Comparison of ENCODE assay signal across 13 cellular contexts in genomic region chr1:180173952-180174351, GRCh38. TPM values are rescaled to one million over a fixed set of nuclear protein-coding genes. Genes with fewer than 3 reads are reported as not detected.
DNase-seq lines count a peak whose midpoint lies in the region; ATAC-seq and TF ChIP-seq lines count a peak whose summit lies in the region.
"Had no signal": no experiment of that assay in that cellular context is flagged by ENCODE, and none has a peak within 500 bp of the region (broad histone marks: within the 10 kb centered on the region; RNA-seq: fewer than 3 reads in every experiment).

No MANE protein-coding gene starts in this region.

- H3K27ac Mint-ChIP-seq in activated naive CD4-positive, alpha-beta T cell treated with anti-CD3 and anti-CD28 coated beads, Interleukin-2, amount 50 U/mL, for 72 hours: no peak overlapping the region

- H3K27me3 ChIP-seq in esophagus squamous epithelium (no peaks in the 10 kb centered on the region), upper lobe of right lung (no peaks in the 10 kb centered on the region)

- DNase-seq in NCI-H2171 treated with DMSO at 0.1 percent for 48 hours (lab: John Stamatoyannopoulos, UW) (peak; percentile 38), NCI-H2171 (lab: John Stamatoyannopoulos, UW) (no peak), esophagus squamous epithelium (lab: John Stamatoyannopoulos, UW) (no peak), mucosa of descending colon (peak in 2 of 3 donors; percentile 37 to 46), upper lobe of right lung (peak; percentile 77), activated gamma-delta T cell (lab: John Stamatoyannopoulos, UW) (no peak)
- no peak for DNase-seq in activated naive CD4-positive, alpha-beta T cell treated with anti-CD3 and anti-CD28 coated beads, Interleukin-2, amount 50 U/mL, for 72 hours (ENCODE audit: low spot score in 2 of 2)
- no peak for DNase-seq in activated naive CD4-positive, alpha-beta T cell treated with anti-CD3 and anti-CD28 coated beads, Interleukin-2, amount 50 U/mL, for 16 hours
- DNase-seq: H7, mesenchymal stem cell, NCI-H1417 had no signal

- no peaks in the 10 kb centered on the region for H3K36me3 Mint-ChIP-seq in activated naive CD4-positive, alpha-beta T cell treated with anti-CD3 and anti-CD28 coated beads, Interleukin-2, amount 50 U/mL, for 72 hours
- H3K36me3 Mint-ChIP-seq: WTC11 had no signal

- H3K4me1 ChIP-seq in esophagus squamous epithelium (peaks cover 25 to 45% (median 34%) of the 10 kb centered on the region in 3 donors), mucosa of descending colon (ENCODE audit: low read depth) (peaks cover 16% of the 10 kb centered on the region), upper lobe of right lung (peaks cover 16% of the 10 kb centered on the region)

- ATAC-seq in mucosa of descending colon: no peak
- ATAC-seq in upper lobe of right lung: peak; percentile 71
- no peak for ATAC-seq in activated naive CD4-positive, alpha-beta T cell treated with anti-CD3 and anti-CD28 coated beads, Interleukin-2, amount 50 U/mL, for 72 hours
- ATAC-seq: WTC11 had no signal

- H3K9me3 ChIP-seq in esophagus squamous epithelium (no peaks in the 10 kb centered on the region), mucosa of descending colon (no peaks in the 10 kb centered on the region), upper lobe of right lung (no peaks in the 10 kb centered on the region)

- TF ChIP-seq POLR2A in esophagus squamous epithelium (IDR thresholded peaks at IDR 0.05): no peak

- no peaks in the 10 kb centered on the region for H3K9me3 Mint-ChIP-seq in activated naive CD4-positive, alpha-beta T cell treated with anti-CD3 and anti-CD28 coated beads, Interleukin-2, amount 50 U/mL, for 72 hours
- H3K9me3 Mint-ChIP-seq: WTC11 had no signal

- intact Hi-C loops in esophagus squamous epithelium (cut with DNase I) (no loop called here), mucosa of descending colon (cut with DNase I, micrococcal nuclease) (no loop called here), upper lobe of right lung (cut with DNase I) (no loop called here)

- TF ChIP-seq CTCF in esophagus squamous epithelium (IDR thresholded peaks at IDR 0.05): no peak
- TF ChIP-seq CTCF in mucosa of descending colon (IDR thresholded peaks at IDR 0.05): no peak
- TF ChIP-seq CTCF in upper lobe of right lung (IDR thresholded peaks at IDR 0.05): no peak

- H3K4me3 ChIP-seq in esophagus squamous epithelium (no peak overlapping the region), mucosa of descending colon (no peak overlapping the region), upper lobe of right lung (no peak overlapping the region)

- H3K27ac ChIP-seq in esophagus squamous epithelium (peak overlapping the region in 3 of 4 donors; percentile 21 to 69 (median 43)), upper lobe of right lung (no peak overlapping the region)
- H3K27ac ChIP-seq: 22Rv1 had no signal

- 16 to 37% methylated on average over 2 of the region's 8 CpGs for WGBS in esophagus squamous epithelium, 2 donors

- H3K36me3 ChIP-seq in esophagus squamous epithelium (peaks cover 0 to 38% (median 0%) of the 10 kb centered on the region in 3 donors), mucosa of descending colon (ENCODE audit: low read depth) (no peaks in the 10 kb centered on the region), upper lobe of right lung (peaks cover 10% of the 10 kb centered on the region)

RNA-seq across cellular contexts. Expression of gene QSOX1, which starts 19.3 kb away (rescaled TPM):
- total RNA-seq in esophagus squamous epithelium (100 to 1,000 TPM in 3 of 4 donors, 10 to 100 TPM in 1; 74.9 to 184 (median 107) TPM), mucosa of descending colon (100 to 1,000 TPM in 2 of 3 donors, 10 to 100 TPM in 1; 96.4 to 260 (median 185) TPM), upper lobe of right lung (275 TPM)
- 10 to 100 TPM; 42.1 to 42.3 TPM for total RNA-seq in activated naive CD4-positive, alpha-beta T cell treated with anti-CD3 and anti-CD28 coated beads, Interleukin-2, amount 50 U/mL, for 72 hours

RNA-seq across cellular contexts. Expression of gene LHX4, which starts 56.1 kb away (rescaled TPM):
- total RNA-seq in esophagus squamous epithelium (under 1 TPM in 2 of 4 donors, not detected in 2; 0.18 to 0.38 TPM), mucosa of descending colon (1 to 10 TPM in 1 of 3 donors, under 1 TPM in 2; 0.41 to 2.5 (median 0.89) TPM), upper lobe of right lung (not detected)
- total RNA-seq in activated naive CD4-positive, alpha-beta T cell treated with anti-CD3 and anti-CD28 coated beads, Interleukin-2, amount 50 U/mL, for 72 hours: not detected

Comparison
In these comparisons a context has a peak if more than half of its experiments do, and no peak if none do; other contexts are left out.
1. DNase-seq: peak in NCI-H2171 treated with DMSO at 0.1 percent for 48 hours (single experiment), mucosa of descending colon (2 of 3) and upper lobe of right lung (single experiment); none in NCI-H2171 (single experiment), esophagus squamous epithelium (single experiment), activated naive CD4-positive, alpha-beta T cell treated with anti-CD3 and anti-CD28 coated beads, Interleukin-2, amount 50 U/mL, for 72 hours (0 of 2), activated naive CD4-positive, alpha-beta T cell treated with anti-CD3 and anti-CD28 coated beads, Interleukin-2, amount 50 U/mL, for 16 hours (single experiment) and activated gamma-delta T cell (single experiment).